ENCODE assay signal across 1 cellular context in genomic region chr2:130391872-130392670, GRCh38.
TF ChIP-seq lines count a peak whose summit lies in the region.

No MANE protein-coding gene starts in this region.

TF ChIP-seq in GM12878, 131 proteins besides CTCF, POLR2A, EP300 and RAD21 (continued from another document):
- TF ChIP-seq E4F1 (IDR thresholded peaks at IDR 0.05; ENCODE audit: borderline replicate concordance, partially characterized antibody) (no peak), MTA2 (IDR thresholded peaks at IDR 0.05; ENCODE audit: low read depth) (no peak), E2F8 (IDR thresholded peaks at IDR 0.05; ENCODE audit: low read depth, partially characterized antibody) (no peak), RELA (IDR thresholded peaks at IDR 0.05; ENCODE audit: borderline replicate concordance, partially characterized antibody) (no peak), ATF7 (IDR thresholded peaks at IDR 0.05; ENCODE audit: low read depth) (no peak), SUZ12 (IDR thresholded peaks at IDR 0.05; ENCODE audit: unreplicated experiment) (no peak)
